Comparison of ENCODE assay signal across 31 cellular contexts in genomic region chr9:123823194-123823947, GRCh38.
"Had no signal": no experiment of that assay in that cellular context is flagged by ENCODE, and none has a peak within 500 bp of the region (broad histone marks: within the 10 kb centered on the region; RNA-seq: fewer than 3 reads in every experiment).

No MANE protein-coding gene starts in this region.

- ATAC-seq: activated CD8-positive, alpha-beta memory T cell treated with anti-CD3 and anti-CD28 coated beads, Interleukin-2, amount 10 ng/mL, durations not matched to agents 7 days and 5 days; activated naive CD8-positive, alpha-beta T cell treated with anti-CD3 and anti-CD28 coated beads, Interleukin-2, amount 50 U/mL, for 24 hours; Right ventricle myocardium inferior; SK-N-SH treated with all-trans-retinoic acid at 6 μM for 48 hours; T-cell had no signal

- H3K27ac Mint-ChIP-seq: activated CD4-positive, alpha-beta memory T cell treated with anti-CD3 and anti-CD28 coated beads, Interleukin-2, amount 10 ng/mL, durations not matched to agents 7 days and 5 days; activated CD8-positive, alpha-beta memory T cell treated with anti-CD3 and anti-CD28 coated beads, Interleukin-2, amount 10 ng/mL, durations not matched to agents 7 days and 5 days; activated naive CD4-positive, alpha-beta T cell treated with anti-CD3 and anti-CD28 coated beads, Interleukin-2, amount 10 ng/mL, durations not matched to agents 7 days and 5 days; activated naive CD8-positive, alpha-beta T cell; activated naive CD8-positive, alpha-beta T cell treated with anti-CD3 and anti-CD28 coated beads, Interleukin-2, amount 50 U/mL, for 24 hours; T-cell had no signal

- H3K4me3 Mint-ChIP-seq: activated CD4-positive, alpha-beta memory T cell treated with anti-CD3 and anti-CD28 coated beads, Interleukin-2, amount 10 ng/mL, durations not matched to agents 7 days and 5 days; activated CD8-positive, alpha-beta memory T cell treated with anti-CD3 and anti-CD28 coated beads, Interleukin-2, amount 10 ng/mL, durations not matched to agents 7 days and 5 days; activated naive CD4-positive, alpha-beta T cell treated with anti-CD3 and anti-CD28 coated beads, Interleukin-2, amount 10 ng/mL, durations not matched to agents 7 days and 5 days; activated naive CD8-positive, alpha-beta T cell; activated naive CD8-positive, alpha-beta T cell treated with anti-CD3 and anti-CD28 coated beads, Interleukin-2, amount 50 U/mL, for 24 hours; T-cell had no signal

- H3K4me1 Mint-ChIP-seq: activated CD4-positive, alpha-beta memory T cell treated with anti-CD3 and anti-CD28 coated beads, Interleukin-2, amount 10 ng/mL, durations not matched to agents 7 days and 5 days; activated CD8-positive, alpha-beta memory T cell treated with anti-CD3 and anti-CD28 coated beads, Interleukin-2, amount 10 ng/mL, durations not matched to agents 7 days and 5 days; activated naive CD4-positive, alpha-beta T cell treated with anti-CD3 and anti-CD28 coated beads, Interleukin-2, amount 10 ng/mL, durations not matched to agents 7 days and 5 days had no signal

- H3K27me3 Mint-ChIP-seq: activated CD4-positive, alpha-beta memory T cell treated with anti-CD3 and anti-CD28 coated beads, Interleukin-2, amount 10 ng/mL, durations not matched to agents 7 days and 5 days; activated CD8-positive, alpha-beta memory T cell treated with anti-CD3 and anti-CD28 coated beads, Interleukin-2, amount 10 ng/mL, durations not matched to agents 7 days and 5 days; activated naive CD4-positive, alpha-beta T cell treated with anti-CD3 and anti-CD28 coated beads, Interleukin-2, amount 10 ng/mL, durations not matched to agents 7 days and 5 days; activated naive CD8-positive, alpha-beta T cell; activated naive CD8-positive, alpha-beta T cell treated with anti-CD3 and anti-CD28 coated beads, Interleukin-2, amount 50 U/mL, for 24 hours; T-cell had no signal

- DNase-seq: activated CD4-positive, alpha-beta memory T cell treated with anti-CD3 and anti-CD28 coated beads, Interleukin-2, amount 10 ng/mL, durations not matched to agents 7 days and 5 days; activated CD4-positive, alpha-beta T cell treated with anti-CD3 and anti-CD28 coated beads for 1 hour; activated CD4-positive, alpha-beta T cell treated with anti-CD3 and anti-CD28 coated beads for 48 hours; activated CD4-positive, CD25-positive, alpha-beta regulatory T cell; activated CD8-positive, alpha-beta memory T cell treated with anti-CD3 and anti-CD28 coated beads for 24 hours; activated CD8-positive, alpha-beta memory T cell treated with anti-CD3 and anti-CD28 coated beads, Interleukin-2, amount 10 ng/mL, durations not matched to agents 7 days and 5 days; activated CD8-positive, alpha-beta memory T cell treated with anti-CD3 and anti-CD28 coated beads, Interleukin-2, amount 50 U/mL, for 48 hours; activated effector memory CD4-positive, alpha-beta T cell treated with Interleukin-2 at 50 U/mL for 16 hours; activated naive CD4-positive, alpha-beta T cell treated with anti-CD3 and anti-CD28 coated beads, Interleukin-2, amount 10 ng/mL, durations not matched to agents 7 days and 5 days; activated naive CD8-positive, alpha-beta T cell treated with anti-CD3 and anti-CD28 coated beads, Interleukin-2, amount 50 U/mL, for 24 hours; activated T-cell treated with anti-CD3 and anti-CD28 coated beads, Interleukin-2, amount 50 U/mL, for 48 hours; anterior cingulate cortex; brain microvascular endothelial cell; central memory CD4-positive, alpha-beta T cell; MM.1S; NCI-H1092; NCI-H1436 treated with DMSO at 0.1 percent for 48 hours; NCI-H1694 treated with DMSO at 0.1 percent for 48 hours; NCI-H2029; NCI-H345; NCI-H524 treated with DMSO at 0.1 percent for 48 hours; NCI-H748 treated with DMSO at 0.1 percent for 48 hours; NK-92 treated with Interleukin-12 subunit alpha and Interleukin-12 subunit beta, amount 100 ng/mL, for 24 hours; PC-9; SIG-M5; T-cell; T-helper 2 cell; T-helper 9 cell had no signal
